In the genomic region with DNA sequence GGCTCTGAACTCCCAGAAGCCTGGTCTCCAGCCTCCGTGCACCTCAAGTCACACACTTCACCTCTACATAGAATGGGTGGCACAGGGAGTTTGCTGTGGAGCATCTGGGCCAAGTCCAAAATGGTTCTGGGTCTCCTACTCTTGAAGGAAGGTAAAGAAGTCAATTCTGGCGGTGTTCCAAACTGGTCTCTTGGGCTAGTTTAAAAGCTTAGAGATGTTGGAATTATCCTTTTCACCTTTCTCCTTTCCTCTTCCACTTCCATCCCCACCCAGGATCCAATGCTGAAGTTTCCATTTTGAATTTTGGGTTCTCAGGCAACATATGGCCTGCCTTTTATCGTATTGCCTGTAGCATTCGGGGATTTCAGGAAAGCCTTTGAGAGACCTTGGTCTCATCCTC, we compare ENCODE assay signal across 28 cellular contexts.
"Had no signal": no experiment of that assay in that cellular context is flagged by ENCODE, and none has a peak within 500 bp of the region (broad histone marks: within the 10 kb centered on the region; RNA-seq: fewer than 3 reads in every experiment).

No MANE protein-coding gene starts in this region.

- H3K36me3 Mint-ChIP-seq: activated naive CD4-positive, alpha-beta T cell treated with anti-CD3 and anti-CD28 coated beads, Interleukin-2, amount 50 U/mL, for 24 hours; activated naive CD8-positive, alpha-beta T cell treated with anti-CD3 and anti-CD28 coated beads for 36 hours had no signal

- H3K27me3 Mint-ChIP-seq: activated naive CD8-positive, alpha-beta T cell treated with anti-CD3 and anti-CD28 coated beads, Interleukin-2, amount 50 U/mL, for 24 hours had no signal

- H3K4me1 Mint-ChIP-seq: activated B cell treated with CpG ODN at 0.5 μM for 24 hours; activated naive CD4-positive, alpha-beta T cell treated with anti-CD3 and anti-CD28 coated beads, Interleukin-2, amount 50 U/mL, for 24 hours; activated naive CD8-positive, alpha-beta T cell treated with anti-CD3 and anti-CD28 coated beads for 36 hours; activated naive CD8-positive, alpha-beta T cell treated with anti-CD3 and anti-CD28 coated beads, Interleukin-2, amount 50 U/mL, for 24 hours had no signal

- H3K9me3 Mint-ChIP-seq: activated B cell treated with CpG ODN at 0.5 μM for 24 hours; activated CD8-positive, alpha-beta T cell treated with anti-CD3 and anti-CD28 coated beads for 36 hours; activated naive CD4-positive, alpha-beta T cell treated with anti-CD3 and anti-CD28 coated beads for 36 hours; activated naive CD4-positive, alpha-beta T cell treated with anti-CD3 and anti-CD28 coated beads, Interleukin-2, amount 50 U/mL, for 24 hours; activated naive CD8-positive, alpha-beta T cell treated with anti-CD3 and anti-CD28 coated beads for 36 hours; activated naive CD8-positive, alpha-beta T cell treated with anti-CD3 and anti-CD28 coated beads, Interleukin-2, amount 50 U/mL, for 24 hours; activated T-helper 1 cell treated with anti-CD3 and anti-CD28 coated beads, Interleukin-12 subunit alpha, Interleukin-12 subunit beta, Interleukin-2, Interleukin-4 antibody, amounts not matched to agents 30 ng/mL and 10 ng/mL and 1 ng/mL, durations not matched to agents 14 hours and 24 hours and 36 hours; activated T-helper 2 cell treated with anti-CD3 and anti-CD28 coated beads, Interferon-gamma antibody, Interleukin-2, Interleukin-4, amounts not matched to agents 10 μg/mL and 5 μg/mL and 100 μg/mL, durations not matched to agents 14 hours and 24 hours and 36 hours; effector memory CD8-positive, alpha-beta T cell; T-helper 1 cell treated with Interleukin-12 subunit alpha and Interleukin-12 subunit beta and Interleukin-4 antibody, amounts not matched to agents 30 μg/mL and 1 μg/mL, for 36 hours had no signal

- H3K27ac Mint-ChIP-seq: activated B cell treated with CpG ODN at 0.5 μM for 24 hours; activated CD8-positive, alpha-beta T cell treated with anti-CD3 and anti-CD28 coated beads for 36 hours; activated naive CD4-positive, alpha-beta T cell treated with anti-CD3 and anti-CD28 coated beads for 36 hours; activated naive CD4-positive, alpha-beta T cell treated with anti-CD3 and anti-CD28 coated beads, Interleukin-2, amount 50 U/mL, for 24 hours; activated naive CD8-positive, alpha-beta T cell treated with anti-CD3 and anti-CD28 coated beads for 36 hours; activated naive CD8-positive, alpha-beta T cell treated with anti-CD3 and anti-CD28 coated beads, Interleukin-2, amount 50 U/mL, for 24 hours; activated T-helper 1 cell treated with anti-CD3 and anti-CD28 coated beads, Interleukin-12 subunit alpha, Interleukin-12 subunit beta, Interleukin-2, Interleukin-4 antibody, amounts not matched to agents 30 ng/mL and 10 ng/mL and 1 ng/mL, durations not matched to agents 14 hours and 24 hours and 36 hours; activated T-helper 2 cell treated with anti-CD3 and anti-CD28 coated beads, Interferon-gamma antibody, Interleukin-2, Interleukin-4, amounts not matched to agents 10 μg/mL and 5 μg/mL and 100 μg/mL, durations not matched to agents 14 hours and 24 hours and 36 hours; effector memory CD8-positive, alpha-beta T cell; T-helper 1 cell treated with Interleukin-12 subunit alpha and Interleukin-12 subunit beta and Interleukin-4 antibody, amounts not matched to agents 30 μg/mL and 1 μg/mL, for 36 hours had no signal

- H3K4me3 Mint-ChIP-seq: activated B cell treated with CpG ODN at 0.5 μM for 24 hours; activated CD8-positive, alpha-beta T cell treated with anti-CD3 and anti-CD28 coated beads for 36 hours; activated naive CD4-positive, alpha-beta T cell treated with anti-CD3 and anti-CD28 coated beads for 36 hours; activated naive CD4-positive, alpha-beta T cell treated with anti-CD3 and anti-CD28 coated beads, Interleukin-2, amount 50 U/mL, for 24 hours; activated naive CD8-positive, alpha-beta T cell treated with anti-CD3 and anti-CD28 coated beads for 36 hours; activated naive CD8-positive, alpha-beta T cell treated with anti-CD3 and anti-CD28 coated beads, Interleukin-2, amount 50 U/mL, for 24 hours; activated T-helper 1 cell treated with anti-CD3 and anti-CD28 coated beads, Interleukin-12 subunit alpha, Interleukin-12 subunit beta, Interleukin-2, Interleukin-4 antibody, amounts not matched to agents 30 ng/mL and 10 ng/mL and 1 ng/mL, durations not matched to agents 14 hours and 24 hours and 36 hours; effector memory CD8-positive, alpha-beta T cell; T-helper 1 cell treated with Interleukin-12 subunit alpha and Interleukin-12 subunit beta and Interleukin-4 antibody, amounts not matched to agents 30 μg/mL and 1 μg/mL, for 36 hours had no signal

- DNase-seq: activated B cell treated with CpG ODN at 0.5 μM for 24 hours; activated CD4-positive, alpha-beta T cell treated with anti-CD3 and anti-CD28 coated beads for 48 hours; activated CD4-positive, alpha-beta T cell treated with anti-CD3 and anti-CD28 coated beads, Interleukin-2, amount 50 U/mL, for 1 hour; activated CD4-positive, alpha-beta T cell treated with anti-CD3 and anti-CD28 coated beads, Interleukin-2, amount 50 U/mL, for 48 hours; activated CD8-positive, alpha-beta memory T cell treated with anti-CD3 and anti-CD28 coated beads for 24 hours; activated CD8-positive, alpha-beta T cell treated with anti-CD3 and anti-CD28 coated beads for 36 hours; activated effector memory CD4-positive, alpha-beta T cell treated with anti-CD3 and anti-CD28 coated beads, Interleukin-2, amount 50 U/mL, for 16 hours; activated naive CD4-positive, alpha-beta T cell treated with anti-CD3 and anti-CD28 coated beads for 36 hours; activated naive CD8-positive, alpha-beta T cell treated with anti-CD3 and anti-CD28 coated beads for 36 hours; activated naive CD8-positive, alpha-beta T cell treated with anti-CD3 and anti-CD28 coated beads, Interleukin-2, amount 50 U/mL, for 24 hours; activated T-cell treated with anti-CD3 and anti-CD28 coated beads, Interleukin-2, amount 50 U/mL, for 1 hour; activated T-cell treated with anti-CD3 and anti-CD28 coated beads, Interleukin-2, amount 50 U/mL, for 48 hours; adrenal gland; amygdala; aorta; body of pancreas; caudate nucleus; cortex of kidney; effector CD4-positive, alpha-beta T cell; effector memory CD8-positive, alpha-beta T cell; foreskin fibroblast; head of caudate nucleus; T1000; WERI-Rb-1 had no signal
